ENCODE assay signal across 1 cellular context in the genomic region with DNA sequence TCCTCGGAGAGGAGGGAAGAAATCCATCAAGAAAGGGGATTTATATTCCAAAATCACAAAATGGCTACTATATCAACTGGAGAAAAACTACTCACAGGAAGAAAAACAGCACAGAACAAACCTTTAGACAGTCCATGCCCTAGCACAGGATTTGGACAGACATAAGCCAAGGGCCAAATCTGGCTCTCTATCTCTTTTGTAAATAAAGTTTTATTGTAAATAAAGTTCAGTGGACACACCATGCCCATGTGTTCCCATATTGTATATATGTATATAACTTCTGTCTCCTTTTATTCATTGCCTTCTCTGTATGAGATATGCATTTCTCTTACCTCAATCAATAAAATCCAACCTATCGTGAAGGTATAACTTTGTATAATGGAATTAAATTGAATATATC.
TF ChIP-seq lines count a peak whose summit lies in the region.

No MANE protein-coding gene starts in this region.

TF ChIP-seq in K562, 482 proteins besides CTCF, POLR2A, EP300 and RAD21 (continued from another document):
- TF ChIP-seq, protein P1, sequence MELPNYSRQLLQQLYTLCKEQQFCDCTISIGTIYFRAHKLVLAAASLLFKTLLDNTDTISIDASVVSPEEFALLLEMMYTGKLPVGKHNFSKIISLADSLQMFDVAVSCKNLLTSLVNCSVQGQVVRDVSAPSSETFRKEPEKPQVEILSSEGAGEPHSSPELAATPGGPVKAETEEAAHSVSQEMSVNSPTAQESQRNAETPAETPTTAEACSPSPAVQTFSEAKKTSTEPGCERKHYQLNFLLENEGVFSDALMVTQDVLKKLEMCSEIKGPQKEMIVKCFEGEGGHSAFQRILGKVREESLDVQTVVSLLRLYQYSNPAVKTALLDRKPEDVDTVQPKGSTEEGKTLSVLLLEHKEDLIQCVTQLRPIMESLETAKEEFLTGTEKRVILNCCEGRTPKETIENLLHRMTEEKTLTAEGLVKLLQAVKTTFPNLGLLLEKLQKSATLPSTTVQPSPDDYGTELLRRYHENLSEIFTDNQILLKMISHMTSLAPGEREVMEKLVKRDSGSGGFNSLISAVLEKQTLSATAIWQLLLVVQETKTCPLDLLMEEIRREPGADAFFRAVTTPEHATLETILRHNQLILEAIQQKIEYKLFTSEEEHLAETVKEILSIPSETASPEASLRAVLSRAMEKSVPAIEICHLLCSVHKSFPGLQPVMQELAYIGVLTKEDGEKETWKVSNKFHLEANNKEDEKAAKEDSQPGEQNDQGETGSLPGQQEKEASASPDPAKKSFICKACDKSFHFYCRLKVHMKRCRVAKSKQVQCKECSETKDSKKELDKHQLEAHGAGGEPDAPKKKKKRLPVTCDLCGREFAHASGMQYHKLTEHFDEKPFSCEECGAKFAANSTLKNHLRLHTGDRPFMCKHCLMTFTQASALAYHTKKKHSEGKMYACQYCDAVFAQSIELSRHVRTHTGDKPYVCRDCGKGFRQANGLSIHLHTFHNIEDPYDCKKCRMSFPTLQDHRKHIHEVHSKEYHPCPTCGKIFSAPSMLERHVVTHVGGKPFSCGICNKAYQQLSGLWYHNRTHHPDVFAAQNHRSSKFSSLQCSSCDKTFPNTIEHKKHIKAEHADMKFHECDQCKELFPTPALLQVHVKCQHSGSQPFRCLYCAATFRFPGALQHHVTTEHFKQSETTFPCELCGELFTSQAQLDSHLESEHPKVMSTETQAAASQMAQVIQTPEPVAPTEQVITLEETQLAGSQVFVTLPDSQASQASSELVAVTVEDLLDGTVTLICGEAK (IDR thresholded peaks at IDR 0.05) = peak; percentile 64; the same call in 1 of the 2 replicates
- TF ChIP-seq, protein P1 (CRISPR knock-in tag; IDR thresholded peaks at IDR 0.05) = no peak
- TF ChIP-seq PHB2 (IDR thresholded peaks at IDR 0.05; ENCODE audit: low read depth) = no peak
- no peak for TF ChIP-seq HNRNPL (IDR thresholded peaks at IDR 0.05; ENCODE audit: low read depth, low read length)
- TF ChIP-seq PHF21A (IDR thresholded peaks at IDR 0.05; ENCODE audit: borderline replicate concordance, low read depth) = no peak
- no peak for TF ChIP-seq LCOR (CRISPR knock-in tag; IDR thresholded peaks at IDR 0.05)
